ENCODE assay signal across 8 cellular contexts in the genomic region with DNA sequence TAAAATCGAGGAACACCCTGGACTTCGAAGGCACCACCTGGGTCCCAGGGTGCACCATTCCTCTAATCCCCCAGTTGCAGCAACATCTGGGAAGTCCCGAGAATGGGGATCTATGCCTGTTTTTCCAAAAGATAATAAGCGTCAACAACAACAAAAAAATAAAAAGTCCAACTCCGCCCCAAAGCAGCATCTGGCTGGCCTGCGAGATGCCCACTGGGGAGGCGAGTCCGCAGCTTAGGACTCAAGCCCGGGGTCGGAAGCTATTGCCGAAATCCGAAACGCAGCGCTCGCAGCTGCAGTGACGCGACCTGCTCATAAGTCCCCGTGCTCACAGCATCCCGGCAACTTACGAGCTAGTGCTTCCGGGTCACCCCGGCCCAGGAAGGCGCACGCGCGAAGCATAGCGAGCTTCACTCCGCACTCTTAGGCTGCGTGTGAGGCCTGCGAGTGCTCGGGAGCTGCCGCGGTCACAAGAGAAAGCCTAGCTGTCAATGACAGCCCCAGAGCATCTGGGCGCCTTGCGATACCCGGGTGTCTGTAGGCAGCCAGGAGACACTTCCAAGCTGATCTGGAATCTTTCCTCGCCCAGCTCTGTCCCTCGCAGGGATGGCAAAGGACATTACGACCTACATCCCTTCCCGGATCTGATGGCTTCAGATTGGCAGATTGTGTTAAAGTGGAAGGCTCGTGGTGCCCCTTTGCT. TPM values are rescaled to one million over a fixed set of nuclear protein-coding genes. Genes with fewer than 3 reads are reported as not detected.
DNase-seq lines count a peak whose midpoint lies in the region; ATAC-seq lines count a peak whose summit lies in the region.

No MANE protein-coding gene starts in this region.

- DNase-seq in C1 segment of cervical spinal cord (lab: John Stamatoyannopoulos, UW) (peak; percentile 59 to 95 (median 93)), NCI-H69 (lab: John Stamatoyannopoulos, UW) (peak; percentile 99), dedifferentiated amniotic fluid mesenchymal stem cell (ENCODE audit: extremely low spot score) (peak; percentile 91), left lobe of liver (ENCODE audit: low spot score) (peak; percentile 97)
- peak; percentile 95 for DNase-seq in activated CD4-positive, alpha-beta T cell treated with anti-CD3 and anti-CD28 coated beads, Interleukin-2, amount 50 U/mL, for 1 hour
- DNase-seq in stimulated activated CD4-positive, alpha-beta T cell treated with anti-CD3 and anti-CD28 coated beads, Interleukin-2, amount 100 ng/mL, for 24 hours, result peak; percentile 93 to 95

- ATAC-seq in GM19351 (IDR thresholded peaks at IDR 0.05; ENCODE audit: unreplicated experiment), result peak; percentile 100
- peak; percentile 98 for ATAC-seq in HG03520 (IDR thresholded peaks at IDR 0.05; ENCODE audit: unreplicated experiment)
- ATAC-seq in left lobe of liver, result peak; percentile 100

RNA-seq across cellular contexts. Expression of gene LTN1, which starts 9.9 kb away (rescaled TPM):
- 9.9 TPM for total RNA-seq in left lobe of liver

RNA-seq across cellular contexts. Expression of gene RWDD2B, which starts 16.6 kb away (rescaled TPM):
- total RNA-seq in left lobe of liver, result 20.4 TPM

RNA-seq across cellular contexts. Expression of gene USP16, which starts 21.9 kb away (rescaled TPM):
- 13.1 TPM for total RNA-seq in left lobe of liver

Comparison
In these comparisons a context has a peak if more than half of its experiments do, and no peak if none do; other contexts are left out.
1. Peak in every context shown above with its lines: DNase-seq and ATAC-seq.